ENCODE assay signal across 20 cellular contexts in the genomic region with DNA sequence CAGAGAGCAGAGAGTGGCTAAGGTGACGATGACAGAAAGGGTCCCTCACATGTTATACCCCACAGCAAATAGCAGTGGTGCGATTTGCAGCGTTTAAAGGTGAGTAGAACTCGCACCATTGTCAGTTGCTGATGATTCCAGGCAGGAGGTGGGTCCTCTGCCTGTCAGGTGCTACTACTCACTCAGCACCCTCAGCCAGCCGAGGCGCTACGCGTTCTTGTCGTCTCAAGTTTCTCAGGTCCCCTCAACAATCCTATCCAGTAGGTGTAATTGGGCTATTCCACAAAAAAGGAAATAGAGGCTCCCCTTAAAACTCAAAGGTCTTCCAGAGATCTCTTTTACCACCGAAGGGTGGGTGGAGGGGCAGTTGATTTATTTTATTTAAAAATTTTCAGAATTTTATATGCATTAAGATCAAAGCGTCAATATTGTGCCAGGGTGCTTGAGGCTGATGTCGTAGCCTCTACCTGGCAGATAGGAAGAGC. TPM values are rescaled to one million over a fixed set of nuclear protein-coding genes. Genes with fewer than 3 reads are reported as not detected.
A peak's percentile ranks its signal among the peaks of the same experiment; 100 is the strongest.
DNase-seq lines count a peak whose midpoint lies in the region; ATAC-seq, FAIRE-seq and TF ChIP-seq lines count a peak whose summit lies in the region.
"Had no signal": no experiment of that assay in that cellular context is flagged by ENCODE, and none has a peak within 500 bp of the region (broad histone marks: within the 10 kb centered on the region; RNA-seq: fewer than 3 reads in every experiment).

No MANE protein-coding gene starts in this region.

- DNase-seq in DMS79 treated with DMSO at 0.1 percent for 48 hours (lab: John Stamatoyannopoulos, UW): peak; percentile 77
- DNase-seq in M059J (ENCODE audit: low read depth): peak; percentile 31
- peak; percentile 61 for DNase-seq in bronchial epithelial cell (ENCODE audit: low read depth)
- DNase-seq in prostate gland (ENCODE audit: low spot score): no peak
- no peak for DNase-seq in NCI-H345 (lab: John Stamatoyannopoulos, UW)
- DNase-seq in NCI-H524 treated with DMSO at 0.1 percent for 48 hours (lab: John Stamatoyannopoulos, UW): no peak
- DNase-seq: DMS 273 treated with DMSO at 0.1 percent for 48 hours, HFFc6, Karpas-422, NCI-H1105 treated with DMSO at 0.1 percent for 48 hours, NCI-H187, NCI-H2171, NCI-H510A treated with DMSO at 0.1 percent for 48 hours, Right ventricle myocardium superior had no signal

- H3K4me1 ChIP-seq in prostate gland (replicated peaks): no peaks in the 10 kb centered on the region
- H3K4me1 ChIP-seq: A549 had no signal

- no peak for ATAC-seq in HG02970 (IDR thresholded peaks at IDR 0.05; ENCODE audit: low FRiP score, unreplicated experiment)

- H3K27ac ChIP-seq in prostate gland: peak overlapping the region; percentile 8 to 48
- H3K27ac ChIP-seq: C4-2B, GM23248, SK-N-MC had no signal

- H3K36me3 ChIP-seq in bronchial epithelial cell (ENCODE audit: control insufficient read depth, insufficient read depth, low read length) (no peaks in the 10 kb centered on the region), prostate gland (no peaks in the 10 kb centered on the region)

- TF ChIP-seq POLR2A in prostate gland (IDR thresholded peaks at IDR 0.05): no peak

- FAIRE-seq in bronchial epithelial cell (lab: Jason Lieb, UNC): no peak
- FAIRE-seq: A549, RCC 7860 had no signal

- WGBS in prostate gland: 87% methylated on average over 12 of the region's 12 CpGs

- no peaks in the 10 kb centered on the region for H3K9me3 ChIP-seq in prostate gland
- H3K9me3 ChIP-seq: A549 had no signal

- H3K27me3 ChIP-seq in bronchial epithelial cell (ENCODE audit: control insufficient read depth, insufficient read depth, low read length) (no peaks in the 10 kb centered on the region), prostate gland (replicated peaks; ENCODE audit: insufficient read depth) (no peaks in the 10 kb centered on the region)

- TF ChIP-seq CTCF in bronchial epithelial cell (IDR thresholded peaks at IDR 0.05; ENCODE audit: insufficient read depth, low read length, severe bottlenecking): no peak
- no peak for TF ChIP-seq CTCF in prostate gland (IDR thresholded peaks at IDR 0.05)

- intact Hi-C loops in prostate gland (cut with DNase I): loop anchor here (10.0 kb wide), 1 partner anchor 500 kb away; no protein-coding TSS in a partner anchor

- no peak overlapping the region for H3K4me3 ChIP-seq in bronchial epithelial cell (ENCODE audit: low read depth, low read length)
- no peak overlapping the region for H3K4me3 ChIP-seq in prostate gland
- H3K4me3 ChIP-seq: A549, GM23248, SK-N-MC had no signal

RNA-seq across cellular contexts. Expression of gene ELF5, which starts 18.3 kb away (rescaled TPM):
- 0.30 and 0.79 TPM in 2 replicates for total RNA-seq in M059J (2014; rRNA removed; shearing (Covaris generic))
- total RNA-seq in bronchial epithelial cell: 0.53 and 3.7 TPM in 2 replicates
- total RNA-seq in prostate gland: 1 to 10 TPM in 1 of 2 donors, under 1 TPM in 1; 0.18 to 2.7 TPM
- total RNA-seq: GM23248, HFFc6, Right ventricle myocardium superior had no signal

RNA-seq across cellular contexts. Expression of gene CAT, which starts 56.5 kb away (rescaled TPM):
- total RNA-seq in M059J (2014; rRNA removed; shearing (Covaris generic)): 102 and 121 TPM in 2 replicates
- total RNA-seq in bronchial epithelial cell (12.9 and 24.1 TPM in 2 replicates), prostate gland (100 to 1,000 TPM in 1 of 2 donors, 10 to 100 TPM in 1; 67.3 to 167 TPM)

Comparison
In these comparisons a context has a peak if more than half of its experiments do, and no peak if none do; other contexts are left out.
1. DNase-seq: peak in DMS79 treated with DMSO at 0.1 percent for 48 hours (single experiment), M059J (single experiment) and bronchial epithelial cell (single experiment); none in prostate gland (single experiment), NCI-H345 (single experiment) and NCI-H524 treated with DMSO at 0.1 percent for 48 hours (single experiment).